10 cellular contexts compared by ENCODE assay signal in the genomic region with DNA sequence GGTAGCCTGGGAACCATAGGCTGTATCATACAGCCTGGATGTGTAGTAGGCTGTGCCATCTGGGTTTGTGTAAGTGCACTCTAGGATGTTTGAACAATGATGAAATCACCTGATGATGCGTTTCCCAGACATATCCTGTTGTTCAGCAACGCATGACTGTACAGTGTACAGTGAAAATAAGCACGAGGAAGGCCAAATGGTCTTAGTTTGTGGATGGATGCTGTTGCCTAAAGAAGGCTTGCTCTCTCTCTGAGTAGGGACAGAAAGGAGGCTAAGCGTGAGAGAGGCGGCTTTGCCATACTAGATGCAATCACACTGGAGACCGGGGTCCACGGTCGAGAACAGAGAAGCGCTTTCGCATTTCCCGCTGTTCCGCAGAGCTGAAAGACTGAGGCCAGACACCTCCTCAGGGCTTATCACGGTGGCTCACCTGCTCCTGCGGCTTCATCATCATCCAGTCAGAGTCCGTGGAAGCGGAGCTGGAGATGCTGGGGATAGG. TPM values are rescaled to one million over a fixed set of nuclear protein-coding genes. Genes with fewer than 3 reads are reported as not detected.
DNase-seq lines count a peak whose midpoint lies in the region; ATAC-seq, FAIRE-seq and TF ChIP-seq lines count a peak whose summit lies in the region.
"Had no signal": no experiment of that assay in that cellular context is flagged by ENCODE, and none has a peak within 500 bp of the region (broad histone marks: within the 10 kb centered on the region; RNA-seq: fewer than 3 reads in every experiment).

No MANE protein-coding gene starts in this region.

- H3K27ac ChIP-seq in keratinocyte (ENCODE audit: control insufficient read depth, insufficient read depth, low read length), result peak overlapping the region; percentile 53
- H3K27ac ChIP-seq: thyroid gland had no signal

- peaks cover 29% of the 10 kb centered on the region for H3K4me1 ChIP-seq in keratinocyte (ENCODE audit: control insufficient read depth, extremely low read depth, insufficient read depth, low read length)
- H3K4me1 ChIP-seq: thyroid gland had no signal

- intact Hi-C loops in lower leg skin (cut with DNase I; ENCODE audit: low total_unique reads), result no loop called here

- H3K79me2 ChIP-seq in keratinocyte (ENCODE audit: control insufficient read depth, insufficient read depth, low read length), result no peaks in the 10 kb centered on the region

- H4K20me1 ChIP-seq in keratinocyte (ENCODE audit: control insufficient read depth, extremely low read depth, insufficient read depth, low read length), result no peaks in the 10 kb centered on the region

- peak; percentile 94 for FAIRE-seq in keratinocyte (lab: Jason Lieb, UNC)

- WGBS in lower leg skin, 2 donors, result 82 to 83% methylated on average over 16 of the region's 16 CpGs

- peak; percentile 48 for ATAC-seq in T-helper 17 cell
- no peak for ATAC-seq in activated CD4-positive, CD25-positive, alpha-beta regulatory T cell treated with anti-CD3 and anti-CD28 coated beads, Interleukin-2, amount 50 U/mL, for 24 hours
- no peak for ATAC-seq in omental fat pad (ENCODE audit: low FRiP score)

- DNase-seq in AG10803 (ENCODE audit: low read depth) (peak; percentile 94), HK-2 (ENCODE audit: unreplicated experiment) (peak; percentile 20), T-helper 17 cell (no peak), keratinocyte (ENCODE audit: low read depth, low spot score) (no peak), NCI-H128 (lab: John Stamatoyannopoulos, UW; ENCODE audit: unreplicated experiment) (no peak), lower leg skin (ENCODE audit: low spot score in 2 of 2) (no peak), omental fat pad (ENCODE audit: low spot score) (no peak)
- DNase-seq: activated naive CD8-positive, alpha-beta T cell treated with anti-CD3 and anti-CD28 coated beads for 36 hours; thyroid gland had no signal

- H3K9me3 ChIP-seq in T-helper 17 cell (ENCODE audit: control insufficient read depth, low read length, poor library complexity, severe bottlenecking), result no peaks in the 10 kb centered on the region
- no peaks in the 10 kb centered on the region for H3K9me3 ChIP-seq in keratinocyte (ENCODE audit: control insufficient read depth, low read depth, low read length)
- H3K9me3 ChIP-seq: thyroid gland had no signal

- H3K4me1 Mint-ChIP-seq in T-helper 17 cell, result peaks cover 3% of the 10 kb centered on the region
- H3K4me1 Mint-ChIP-seq: activated naive CD8-positive, alpha-beta T cell treated with anti-CD3 and anti-CD28 coated beads for 36 hours had no signal

- no peak overlapping the region for H3K27ac Mint-ChIP-seq in T-helper 17 cell
- H3K27ac Mint-ChIP-seq: activated naive CD8-positive, alpha-beta T cell treated with anti-CD3 and anti-CD28 coated beads for 36 hours had no signal

- no peaks in the 10 kb centered on the region for H3K9me1 ChIP-seq in keratinocyte (ENCODE audit: control insufficient read depth, extremely low read depth, insufficient read depth, low read length)

- no peaks in the 10 kb centered on the region for H3K27me3 ChIP-seq in keratinocyte (ENCODE audit: control insufficient read depth, extremely low read depth, insufficient read depth, low read length)
- H3K27me3 ChIP-seq: thyroid gland had no signal

- no peak overlapping the region for H3K4me3 Mint-ChIP-seq in T-helper 17 cell
- H3K4me3 Mint-ChIP-seq: activated naive CD8-positive, alpha-beta T cell treated with anti-CD3 and anti-CD28 coated beads for 36 hours had no signal

- H3K4me2 ChIP-seq in keratinocyte (ENCODE audit: control insufficient read depth, extremely low read depth, insufficient read depth, low read depth, low read length), result no peak overlapping the region

- H3K4me3 ChIP-seq in AG10803 (ENCODE audit: low read length), result no peak overlapping the region
- H3K4me3 ChIP-seq in keratinocyte (ENCODE audit: control insufficient read depth in 2 of 3, extremely low read depth in 1 of 3, insufficient read depth in 2 of 3, low read depth in 1 of 3, low read length in 3 of 3), result no peak overlapping the region
- H3K4me3 ChIP-seq in lower leg skin (ENCODE audit: low read depth, poor library complexity, severe bottlenecking), result no peak overlapping the region
- H3K4me3 ChIP-seq: thyroid gland had no signal

- H2AFZ ChIP-seq in keratinocyte (ENCODE audit: control insufficient read depth, low read length), result peak overlapping the region; percentile 51

- no peak for TF ChIP-seq POLR2A in lower leg skin (IDR thresholded peaks at IDR 0.05)

- H3K36me3 ChIP-seq in keratinocyte (ENCODE audit: control insufficient read depth in 2 of 2, extremely low read depth in 1 of 2, insufficient read depth in 2 of 2, low read length in 2 of 2), result no peaks in the 10 kb centered on the region
- H3K36me3 ChIP-seq: thyroid gland had no signal

- TF ChIP-seq CTCF in AG10803 (conservative IDR thresholded peaks at IDR 0.05; ENCODE audit: low read length) (no peak), keratinocyte (optimal IDR thresholded peaks at IDR 0.05 in 1 of 3, IDR thresholded peaks at IDR 0.05 in 1 of 3, conservative IDR thresholded peaks at IDR 0.05 in 1 of 3; ENCODE audit: extremely low read depth in 1 of 3, insufficient read depth in 2 of 3, low read length in 3 of 3) (no peak), lower leg skin (IDR thresholded peaks at IDR 0.05) (no peak), omental fat pad (IDR thresholded peaks at IDR 0.05) (no peak)

- dilution Hi-C loops in keratinocyte (cut with MboI; ENCODE audit: extremely low pct_ligation_motif_present, low sequenced_read_pairs), result no loop called here

- H3K36me3 Mint-ChIP-seq in T-helper 17 cell (ENCODE audit: low read depth), result peaks cover 3% of the 10 kb centered on the region
- H3K36me3 Mint-ChIP-seq: activated naive CD8-positive, alpha-beta T cell treated with anti-CD3 and anti-CD28 coated beads for 36 hours had no signal

- H3K27me3 Mint-ChIP-seq in T-helper 17 cell, result peaks cover 30% of the 10 kb centered on the region

- H3K9ac ChIP-seq in keratinocyte (ENCODE audit: control insufficient read depth, extremely low read depth, insufficient read depth, low read length), result no peak overlapping the region

RNA-seq across cellular contexts. Expression of gene APLP2, which starts 27.6 kb away (rescaled TPM):
- total RNA-seq in T-helper 17 cell (10 to 100 TPM; 37.7 to 44.4 TPM), lower leg skin (100 to 1,000 TPM; 125 to 226 (median 158) TPM), omental fat pad (100 to 1,000 TPM; 288 to 530 (median 485) TPM)
- 376 to 561 TPM (median 531 TPM) in 3 replicates for polyA plus RNA-seq in keratinocyte
- polyA plus RNA-seq in keratinocyte (2011; ENCODE audit: low read depth), result 312 TPM
- polyA plus RNA-seq in keratinocyte (2011; cell fraction: cytosol; rRNA removed), result 134 and 145 TPM in 2 replicates
- polyA plus RNA-seq in keratinocyte (2011; cell fraction: nucleus; rRNA removed), result 936 and 995 TPM in 2 replicates
- polyA plus RNA-seq in keratinocyte (2012; ENCODE audit: low replicate concordance), result 212 and 429 TPM in 2 replicates
- polyA minus RNA-seq in keratinocyte, result 198 to 355 TPM (median 278 TPM) in 3 replicates
- 118 TPM for polyA minus RNA-seq in keratinocyte (2011; cell fraction: cytosol; rRNA and poly(A)+ RNA removed)
- 388 and 667 TPM in 2 replicates for polyA minus RNA-seq in keratinocyte (2011; cell fraction: nucleus; rRNA and poly(A)+ RNA removed)

RNA-seq across cellular contexts. Expression of gene PRDM10, which starts 39.5 kb away (rescaled TPM):
- total RNA-seq in T-helper 17 cell (10 to 100 TPM; 11.6 to 12.2 TPM), lower leg skin (10 to 100 TPM in 2 of 4 donors, 1 to 10 TPM in 2; 6.7 to 13.0 (median 9.1) TPM), omental fat pad (10 to 100 TPM in 1 of 4 donors, 1 to 10 TPM in 3; 7.2 to 13.4 (median 8.1) TPM)
- 3.8 to 5.8 TPM (median 4.7 TPM) in 3 replicates for polyA plus RNA-seq in keratinocyte
- 3.1 TPM for polyA plus RNA-seq in keratinocyte (2011; ENCODE audit: low read depth)
- 2.8 and 4.0 TPM in 2 replicates for polyA plus RNA-seq in keratinocyte (2011; cell fraction: cytosol; rRNA removed)
- polyA plus RNA-seq in keratinocyte (2011; cell fraction: nucleus; rRNA removed), result 18.4 and 18.8 TPM in 2 replicates
- 3.3 and 3.4 TPM in 2 replicates for polyA plus RNA-seq in keratinocyte (2012; ENCODE audit: low replicate concordance)
- polyA minus RNA-seq in keratinocyte, result 24.1 to 75.7 TPM (median 28.9 TPM) in 3 replicates
- polyA minus RNA-seq in keratinocyte (2011; cell fraction: cytosol; rRNA and poly(A)+ RNA removed), result 5.8 TPM
- 9.8 and 20.1 TPM in 2 replicates for polyA minus RNA-seq in keratinocyte (2011; cell fraction: nucleus; rRNA and poly(A)+ RNA removed)

Comparison
In these comparisons a context has a peak if more than half of its experiments do, and no peak if none do; other contexts are left out.
1. DNase-seq: peak in AG10803 (single experiment) and HK-2 (single experiment); none in T-helper 17 cell (0 of 3), keratinocyte (single experiment), NCI-H128 (single experiment), lower leg skin (0 of 2) and omental fat pad (single experiment).